1 cellular context compared by ENCODE assay signal in the genomic region with DNA sequence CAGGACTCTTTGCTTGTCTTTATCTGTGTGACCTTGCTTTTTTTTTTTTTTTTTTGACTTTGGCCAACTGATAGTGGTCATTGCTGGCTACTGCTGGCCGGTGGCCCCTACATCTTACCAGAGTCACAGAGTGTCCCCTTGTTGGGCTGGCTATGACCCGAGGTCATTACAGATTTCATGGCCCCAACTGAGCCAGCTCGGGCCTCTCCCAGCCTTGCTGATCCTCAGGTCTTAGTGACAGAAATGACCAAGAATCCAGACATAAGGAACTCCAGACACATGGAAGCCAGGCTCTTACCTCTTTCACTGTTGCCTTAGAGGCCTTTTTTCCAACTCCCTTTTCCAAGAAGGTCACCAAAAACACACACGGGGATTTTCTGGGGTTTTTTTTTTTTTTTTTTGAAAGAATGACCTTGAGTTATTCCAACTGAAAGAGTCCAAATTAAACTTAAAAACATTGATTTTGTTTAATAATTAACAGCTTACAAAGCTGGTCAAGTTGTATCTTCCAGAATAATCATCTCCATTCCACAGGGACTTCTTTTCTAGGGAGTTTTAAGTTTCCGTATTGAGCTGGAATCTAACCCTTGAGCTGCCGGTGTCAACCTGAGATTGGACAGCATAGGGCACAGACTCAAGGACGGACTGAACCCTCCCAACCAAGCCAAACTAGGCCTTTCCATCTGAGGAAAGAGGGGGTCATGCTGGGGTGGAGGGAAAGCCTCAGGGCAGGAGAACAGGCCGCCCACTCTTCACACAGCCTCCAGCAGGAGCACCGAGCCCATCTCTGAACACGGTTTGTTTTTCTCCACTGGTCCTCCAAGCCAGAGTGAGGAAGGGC.
A peak's percentile ranks its signal among the peaks of the same experiment; 100 is the strongest.
TF ChIP-seq lines count a peak whose summit lies in the region.

No MANE protein-coding gene starts in this region.

TF ChIP-seq in HepG2, 621 proteins besides CTCF, POLR2A, EP300 and RAD21 (continued from another document and continues in another):
- TF ChIP-seq, protein P1, sequence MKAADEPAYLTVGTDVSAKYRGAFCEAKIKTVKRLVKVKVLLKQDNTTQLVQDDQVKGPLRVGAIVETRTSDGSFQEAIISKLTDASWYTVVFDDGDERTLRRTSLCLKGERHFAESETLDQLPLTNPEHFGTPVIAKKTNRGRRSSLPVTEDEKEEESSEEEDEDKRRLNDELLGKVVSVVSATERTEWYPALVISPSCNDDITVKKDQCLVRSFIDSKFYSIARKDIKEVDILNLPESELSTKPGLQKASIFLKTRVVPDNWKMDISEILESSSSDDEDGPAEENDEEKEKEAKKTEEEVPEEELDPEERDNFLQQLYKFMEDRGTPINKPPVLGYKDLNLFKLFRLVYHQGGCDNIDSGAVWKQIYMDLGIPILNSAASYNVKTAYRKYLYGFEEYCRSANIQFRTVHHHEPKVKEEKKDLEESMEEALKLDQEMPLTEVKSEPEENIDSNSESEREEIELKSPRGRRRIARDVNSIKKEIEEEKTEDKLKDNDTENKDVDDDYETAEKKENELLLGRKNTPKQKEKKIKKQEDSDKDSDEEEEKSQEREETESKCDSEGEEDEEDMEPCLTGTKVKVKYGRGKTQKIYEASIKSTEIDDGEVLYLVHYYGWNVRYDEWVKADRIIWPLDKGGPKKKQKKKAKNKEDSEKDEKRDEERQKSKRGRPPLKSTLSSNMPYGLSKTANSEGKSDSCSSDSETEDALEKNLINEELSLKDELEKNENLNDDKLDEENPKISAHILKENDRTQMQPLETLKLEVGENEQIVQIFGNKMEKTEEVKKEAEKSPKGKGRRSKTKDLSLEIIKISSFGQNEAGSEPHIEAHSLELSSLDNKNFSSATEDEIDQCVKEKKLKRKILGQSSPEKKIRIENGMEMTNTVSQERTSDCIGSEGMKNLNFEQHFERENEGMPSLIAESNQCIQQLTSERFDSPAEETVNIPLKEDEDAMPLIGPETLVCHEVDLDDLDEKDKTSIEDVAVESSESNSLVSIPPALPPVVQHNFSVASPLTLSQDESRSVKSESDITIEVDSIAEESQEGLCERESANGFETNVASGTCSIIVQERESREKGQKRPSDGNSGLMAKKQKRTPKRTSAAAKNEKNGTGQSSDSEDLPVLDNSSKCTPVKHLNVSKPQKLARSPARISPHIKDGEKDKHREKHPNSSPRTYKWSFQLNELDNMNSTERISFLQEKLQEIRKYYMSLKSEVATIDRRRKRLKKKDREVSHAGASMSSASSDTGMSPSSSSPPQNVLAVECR (CRISPR knock-in tag; IDR thresholded peaks at IDR 0.05; ENCODE audit: borderline replicate concordance) = no peak
- TF ChIP-seq, protein P2, sequence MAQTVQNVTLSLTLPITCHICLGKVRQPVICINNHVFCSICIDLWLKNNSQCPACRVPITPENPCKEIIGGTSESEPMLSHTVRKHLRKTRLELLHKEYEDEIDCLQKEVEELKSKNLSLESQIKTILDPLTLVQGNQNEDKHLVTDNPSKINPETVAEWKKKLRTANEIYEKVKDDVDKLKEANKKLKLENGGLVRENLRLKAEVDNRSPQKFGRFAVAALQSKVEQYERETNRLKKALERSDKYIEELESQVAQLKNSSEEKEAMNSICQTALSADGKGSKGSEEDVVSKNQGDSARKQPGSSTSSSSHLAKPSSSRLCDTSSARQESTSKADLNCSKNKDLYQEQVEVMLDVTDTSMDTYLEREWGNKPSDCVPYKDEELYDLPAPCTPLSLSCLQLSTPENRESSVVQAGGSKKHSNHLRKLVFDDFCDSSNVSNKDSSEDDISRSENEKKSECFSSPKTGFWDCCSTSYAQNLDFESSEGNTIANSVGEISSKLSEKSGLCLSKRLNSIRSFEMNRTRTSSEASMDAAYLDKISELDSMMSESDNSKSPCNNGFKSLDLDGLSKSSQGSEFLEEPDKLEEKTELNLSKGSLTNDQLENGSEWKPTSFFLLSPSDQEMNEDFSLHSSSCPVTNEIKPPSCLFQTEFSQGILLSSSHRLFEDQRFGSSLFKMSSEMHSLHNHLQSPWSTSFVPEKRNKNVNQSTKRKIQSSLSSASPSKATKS (CRISPR knock-in tag; IDR thresholded peaks at IDR 0.05) = no peak
- TF ChIP-seq, protein P3, sequence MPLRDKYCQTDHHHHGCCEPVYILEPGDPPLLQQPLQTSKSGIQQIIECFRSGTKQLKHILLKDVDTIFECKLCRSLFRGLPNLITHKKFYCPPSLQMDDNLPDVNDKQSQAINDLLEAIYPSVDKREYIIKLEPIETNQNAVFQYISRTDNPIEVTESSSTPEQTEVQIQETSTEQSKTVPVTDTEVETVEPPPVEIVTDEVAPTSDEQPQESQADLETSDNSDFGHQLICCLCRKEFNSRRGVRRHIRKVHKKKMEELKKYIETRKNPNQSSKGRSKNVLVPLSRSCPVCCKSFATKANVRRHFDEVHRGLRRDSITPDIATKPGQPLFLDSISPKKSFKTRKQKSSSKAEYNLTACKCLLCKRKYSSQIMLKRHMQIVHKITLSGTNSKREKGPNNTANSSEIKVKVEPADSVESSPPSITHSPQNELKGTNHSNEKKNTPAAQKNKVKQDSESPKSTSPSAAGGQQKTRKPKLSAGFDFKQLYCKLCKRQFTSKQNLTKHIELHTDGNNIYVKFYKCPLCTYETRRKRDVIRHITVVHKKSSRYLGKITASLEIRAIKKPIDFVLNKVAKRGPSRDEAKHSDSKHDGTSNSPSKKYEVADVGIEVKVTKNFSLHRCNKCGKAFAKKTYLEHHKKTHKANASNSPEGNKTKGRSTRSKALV (CRISPR knock-in tag; IDR thresholded peaks at IDR 0.05) = no peak
- TF ChIP-seq FOSL2 (CRISPR knock-in tag; IDR thresholded peaks at IDR 0.05) (0 out of 2 replicates have a peak, but pooled peaks have one; percentile 7), RXRA (CRISPR knock-in tag; IDR thresholded peaks at IDR 0.05) (no peak; the same call in 1 of the 2 replicates), YEATS2 (CRISPR knock-in tag; IDR thresholded peaks at IDR 0.05; ENCODE audit: borderline replicate concordance) (no peak), XRCC5 (optimal IDR thresholded peaks at IDR 0.05; ENCODE audit: low read length) (no peak), ZBTB38 (CRISPR knock-in tag; IDR thresholded peaks at IDR 0.05) (no peak), BCL6 (CRISPR knock-in tag; IDR thresholded peaks at IDR 0.05) (no peak; the same call in 1 of the 2 replicates), AGO1 (IDR thresholded peaks at IDR 0.05; ENCODE audit: low read depth, low read length, poor library complexity, severe bottlenecking) (no peak), KMT2A (CRISPR knock-in tag; IDR thresholded peaks at IDR 0.05) (no peak), ZNF17 (CRISPR knock-in tag; IDR thresholded peaks at IDR 0.05) (no peak), MLLT10 (CRISPR knock-in tag; IDR thresholded peaks at IDR 0.05) (no peak), ZNF121 (CRISPR knock-in tag; IDR thresholded peaks at IDR 0.05) (no peak), ARNT2 (CRISPR knock-in tag; IDR thresholded peaks at IDR 0.05; ENCODE audit: low read depth) (no peak), SALL2 (CRISPR knock-in tag; IDR thresholded peaks at IDR 0.05) (no peak), PRMT3 (CRISPR knock-in tag; IDR thresholded peaks at IDR 0.05; ENCODE audit: borderline replicate concordance, low read depth) (no peak), CBX2 (IDR thresholded peaks at IDR 0.05; ENCODE audit: low read depth, low read length) (no peak), CBX2 (CRISPR knock-in tag; IDR thresholded peaks at IDR 0.05; ENCODE audit: low read depth) (no peak), NR3C1 (CRISPR knock-in tag; IDR thresholded peaks at IDR 0.05) (no peak), ZNF225 (CRISPR knock-in tag; IDR thresholded peaks at IDR 0.05) (no peak), ATM (IDR thresholded peaks at IDR 0.05; ENCODE audit: borderline replicate concordance) (no peak), ZNF792 (CRISPR knock-in tag; IDR thresholded peaks at IDR 0.05) (0 out of 2 replicates have a peak, but pooled peaks have one; percentile 32), SNAI1 (CRISPR knock-in tag; IDR thresholded peaks at IDR 0.05; ENCODE audit: borderline replicate concordance) (no peak), ZNF652 (CRISPR knock-in tag; IDR thresholded peaks at IDR 0.05; ENCODE audit: borderline replicate concordance, low read depth) (peak; percentile 96), ZNF850 (CRISPR knock-in tag; conservative IDR thresholded peaks at IDR 0.05) (no peak), PRPF4 (IDR thresholded peaks at IDR 0.05; ENCODE audit: low read depth, low read length, poor library complexity, severe bottlenecking) (no peak), PLRG1 (conservative IDR thresholded peaks at IDR 0.05) (no peak), CBFB (CRISPR knock-in tag; IDR thresholded peaks at IDR 0.05) (no peak), FOXK2 (IDR thresholded peaks at IDR 0.05) (no peak), ZNF430 (CRISPR knock-in tag; IDR thresholded peaks at IDR 0.05) (no peak), ZFP36 (IDR thresholded peaks at IDR 0.05; ENCODE audit: borderline replicate concordance, low read depth, low read length, partially characterized antibody) (no peak), KDM6A (CRISPR knock-in tag; IDR thresholded peaks at IDR 0.05; ENCODE audit: low read depth) (peak; percentile 35; the same call in 1 of the 2 replicates), HNF4A (CRISPR knock-in tag; IDR thresholded peaks at IDR 0.05) (peak; percentile 54), SMYD3 (CRISPR knock-in tag; IDR thresholded peaks at IDR 0.05) (no peak), ELF4 (CRISPR knock-in tag; IDR thresholded peaks at IDR 0.05; ENCODE audit: borderline replicate concordance) (no peak), ZNF460 (CRISPR knock-in tag; IDR thresholded peaks at IDR 0.05; ENCODE audit: borderline replicate concordance) (no peak), ZNF891 (CRISPR knock-in tag; IDR thresholded peaks at IDR 0.05) (no peak), ZNF263 (CRISPR knock-in tag; IDR thresholded peaks at IDR 0.05) (peak; percentile 65; the same call in 1 of the 2 replicates), ZNF552 (CRISPR knock-in tag; IDR thresholded peaks at IDR 0.05; ENCODE audit: borderline replicate concordance) (no peak), ZFX (CRISPR knock-in tag; IDR thresholded peaks at IDR 0.05; ENCODE audit: low read depth) (peak; percentile 72), MXD4 (CRISPR knock-in tag; IDR thresholded peaks at IDR 0.05) (no peak), CBX1 (IDR thresholded peaks at IDR 0.05; ENCODE audit: low read depth) (no peak), FOXP1 (IDR thresholded peaks at IDR 0.05) (no peak), FOXP1 (CRISPR knock-in tag; IDR thresholded peaks at IDR 0.05) (no peak)
- TF ChIP-seq, protein P4, sequence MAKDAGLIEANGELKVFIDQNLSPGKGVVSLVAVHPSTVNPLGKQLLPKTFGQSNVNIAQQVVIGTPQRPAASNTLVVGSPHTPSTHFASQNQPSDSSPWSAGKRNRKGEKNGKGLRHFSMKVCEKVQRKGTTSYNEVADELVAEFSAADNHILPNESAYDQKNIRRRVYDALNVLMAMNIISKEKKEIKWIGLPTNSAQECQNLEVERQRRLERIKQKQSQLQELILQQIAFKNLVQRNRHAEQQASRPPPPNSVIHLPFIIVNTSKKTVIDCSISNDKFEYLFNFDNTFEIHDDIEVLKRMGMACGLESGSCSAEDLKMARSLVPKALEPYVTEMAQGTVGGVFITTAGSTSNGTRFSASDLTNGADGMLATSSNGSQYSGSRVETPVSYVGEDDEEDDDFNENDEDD (CRISPR knock-in tag; IDR thresholded peaks at IDR 0.05; ENCODE audit: borderline replicate concordance) = no peak
- TF ChIP-seq, protein P5, sequence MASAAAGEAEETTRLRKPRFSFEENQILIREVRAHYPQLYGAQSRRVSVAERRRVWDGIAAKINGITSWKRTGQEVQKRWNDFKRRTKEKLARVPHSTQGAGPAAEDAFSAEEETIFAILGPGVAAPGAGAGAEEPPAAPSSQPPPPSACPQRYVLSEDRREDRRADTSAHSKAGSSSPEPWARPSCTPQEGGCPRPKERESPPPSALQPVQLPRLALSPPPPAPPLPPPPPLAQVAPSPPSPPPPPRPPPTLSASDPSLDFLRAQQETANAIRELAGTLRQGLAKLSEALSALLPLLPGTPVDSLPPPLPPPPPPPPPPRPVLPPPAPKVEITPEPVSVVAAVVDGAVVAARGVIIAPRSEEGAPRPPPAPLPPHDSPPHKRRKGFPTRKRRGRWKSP (CRISPR knock-in tag; IDR thresholded peaks at IDR 0.05) = no peak
- TF ChIP-seq, protein P6, sequence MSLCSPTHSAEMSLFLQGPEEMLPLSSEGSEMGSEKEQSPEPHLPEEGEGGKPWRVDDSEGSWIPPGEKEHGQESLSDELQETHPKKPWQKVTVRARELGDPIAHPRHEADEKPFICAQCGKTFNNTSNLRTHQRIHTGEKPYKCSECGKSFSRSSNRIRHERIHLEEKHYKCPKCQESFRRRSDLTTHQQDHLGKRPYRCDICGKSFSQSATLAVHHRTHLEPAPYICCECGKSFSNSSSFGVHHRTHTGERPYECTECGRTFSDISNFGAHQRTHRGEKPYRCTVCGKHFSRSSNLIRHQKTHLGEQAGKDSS (CRISPR knock-in tag; IDR thresholded peaks at IDR 0.05; ENCODE audit: borderline replicate concordance, low read depth) = no peak
- TF ChIP-seq, protein P7, sequence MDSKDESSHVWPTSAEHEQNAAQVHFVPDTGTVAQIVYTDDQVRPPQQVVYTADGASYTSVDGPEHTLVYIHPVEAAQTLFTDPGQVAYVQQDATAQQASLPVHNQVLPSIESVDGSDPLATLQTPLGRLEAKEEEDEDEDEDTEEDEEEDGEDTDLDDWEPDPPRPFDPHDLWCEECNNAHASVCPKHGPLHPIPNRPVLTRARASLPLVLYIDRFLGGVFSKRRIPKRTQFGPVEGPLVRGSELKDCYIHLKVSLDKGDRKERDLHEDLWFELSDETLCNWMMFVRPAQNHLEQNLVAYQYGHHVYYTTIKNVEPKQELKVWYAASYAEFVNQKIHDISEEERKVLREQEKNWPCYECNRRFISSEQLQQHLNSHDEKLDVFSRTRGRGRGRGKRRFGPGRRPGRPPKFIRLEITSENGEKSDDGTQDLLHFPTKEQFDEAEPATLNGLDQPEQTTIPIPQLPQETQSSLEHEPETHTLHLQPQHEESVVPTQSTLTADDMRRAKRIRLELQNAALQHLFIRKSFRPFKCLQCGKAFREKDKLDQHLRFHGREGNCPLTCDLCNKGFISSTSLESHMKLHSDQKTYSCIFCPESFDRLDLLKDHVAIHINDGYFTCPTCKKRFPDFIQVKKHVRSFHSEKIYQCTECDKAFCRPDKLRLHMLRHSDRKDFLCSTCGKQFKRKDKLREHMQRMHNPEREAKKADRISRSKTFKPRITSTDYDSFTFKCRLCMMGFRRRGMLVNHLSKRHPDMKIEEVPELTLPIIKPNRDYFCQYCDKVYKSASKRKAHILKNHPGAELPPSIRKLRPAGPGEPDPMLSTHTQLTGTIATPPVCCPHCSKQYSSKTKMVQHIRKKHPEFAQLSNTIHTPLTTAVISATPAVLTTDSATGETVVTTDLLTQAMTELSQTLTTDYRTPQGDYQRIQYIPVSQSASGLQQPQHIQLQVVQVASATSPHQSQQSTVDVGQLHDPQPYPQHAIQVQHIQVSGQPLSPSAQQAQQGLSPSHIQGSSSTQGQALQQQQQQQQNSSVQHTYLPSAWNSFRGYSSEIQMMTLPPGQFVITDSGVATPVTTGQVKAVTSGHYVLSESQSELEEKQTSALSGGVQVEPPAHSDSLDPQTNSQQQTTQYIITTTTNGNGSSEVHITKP (CRISPR knock-in tag; IDR thresholded peaks at IDR 0.05; ENCODE audit: low read depth) = peak; percentile 32; the same call in 1 of the 2 replicates
- TF ChIP-seq, protein P8, sequence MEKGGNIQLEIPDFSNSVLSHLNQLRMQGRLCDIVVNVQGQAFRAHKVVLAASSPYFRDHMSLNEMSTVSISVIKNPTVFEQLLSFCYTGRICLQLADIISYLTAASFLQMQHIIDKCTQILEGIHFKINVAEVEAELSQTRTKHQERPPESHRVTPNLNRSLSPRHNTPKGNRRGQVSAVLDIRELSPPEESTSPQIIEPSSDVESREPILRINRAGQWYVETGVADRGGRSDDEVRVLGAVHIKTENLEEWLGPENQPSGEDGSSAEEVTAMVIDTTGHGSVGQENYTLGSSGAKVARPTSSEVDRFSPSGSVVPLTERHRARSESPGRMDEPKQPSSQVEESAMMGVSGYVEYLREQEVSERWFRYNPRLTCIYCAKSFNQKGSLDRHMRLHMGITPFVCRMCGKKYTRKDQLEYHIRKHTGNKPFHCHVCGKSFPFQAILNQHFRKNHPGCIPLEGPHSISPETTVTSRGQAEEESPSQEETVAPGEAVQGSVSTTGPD (CRISPR knock-in tag; IDR thresholded peaks at IDR 0.05) = no peak
